In the genomic region with DNA sequence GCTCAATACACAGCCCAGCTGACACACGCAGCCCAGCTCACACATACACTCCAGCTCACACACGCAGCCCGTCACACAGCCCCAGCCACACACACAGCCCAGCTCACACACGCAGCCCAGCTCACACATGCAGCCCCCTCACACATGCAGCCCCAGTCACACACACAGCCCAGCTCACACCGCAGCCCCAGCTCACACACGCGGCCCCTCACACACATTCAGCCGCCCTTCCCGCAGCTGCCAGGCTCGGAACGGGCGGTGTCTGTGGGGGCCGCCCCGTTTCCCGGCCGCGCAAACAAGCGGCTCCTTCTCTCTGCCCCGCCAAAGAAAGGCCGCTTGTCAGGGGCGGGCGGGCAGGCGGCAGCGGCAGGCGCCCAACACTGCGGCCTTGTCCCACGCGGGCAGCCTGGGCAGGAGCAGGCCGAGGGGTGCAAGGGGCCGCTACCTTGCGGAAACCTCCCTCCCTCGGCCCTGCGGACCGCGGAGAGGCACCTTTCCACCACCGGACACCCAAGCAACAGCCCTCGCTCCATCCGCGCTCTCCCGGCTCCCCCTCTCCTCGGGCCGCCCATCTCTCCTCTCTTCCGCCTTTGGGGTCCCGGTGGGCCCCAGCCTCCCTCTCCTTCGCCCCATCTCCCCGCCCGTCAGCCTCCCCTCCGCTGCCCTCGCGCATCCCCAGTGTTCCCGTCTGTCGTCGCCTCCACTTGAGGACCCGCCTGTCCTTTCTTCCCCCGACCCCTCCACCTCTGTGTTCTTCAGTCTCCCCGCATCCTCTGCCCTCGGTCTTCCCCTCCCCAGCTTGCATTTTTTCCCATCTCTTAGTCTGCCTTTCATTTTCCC, we compare ENCODE assay signal across 8 cellular contexts. TPM values are rescaled to one million over a fixed set of nuclear protein-coding genes. Genes with fewer than 3 reads are reported as not detected.
DNase-seq lines count a peak whose midpoint lies in the region; ATAC-seq and TF ChIP-seq lines count a peak whose summit lies in the region.

No MANE protein-coding gene starts in this region.

- peak overlapping the region; percentile 66 for H3K9ac ChIP-seq in muscle layer of colon (ENCODE audit: low read length)

- POLR2A ChIA-PET in BJ (lab: Charles Lee) (interaction anchor here (2.2 kb wide), 1 partner anchor 9 kb away, joined by 20 read pairs; no protein-coding TSS in a partner anchor), activated B cell treated with CpG ODN at 0.5 μM for 24 hours (lab: Charles Lee) (interaction anchor here (0.6 to 1.9 kb wide), 5 partner anchors 10 to 1379 kb away, joined by 3 to 8 read pairs (median 3); a partner anchor contains a TSS)

- H3K27ac Mint-ChIP-seq in activated B cell treated with CpG ODN at 0.5 μM for 24 hours: peak overlapping the region; percentile 48

- TF ChIP-seq CTCF in BJ (IDR thresholded peaks at IDR 0.05; ENCODE audit: insufficient read depth, low read depth, low read length) (no peak), activated B cell treated with CpG ODN at 0.5 μM for 24 hours (IDR thresholded peaks at IDR 0.05) (no peak), thoracic aorta (IDR thresholded peaks at IDR 0.05) (no peak)

- H3K36me3 Mint-ChIP-seq in activated B cell treated with CpG ODN at 0.5 μM for 24 hours (ENCODE audit: low read depth): no peaks in the 10 kb centered on the region

- H3K36me3 ChIP-seq in BJ (ENCODE audit: control insufficient read depth, insufficient read depth, low read length) (peaks cover 14% of the 10 kb centered on the region), muscle layer of colon (ENCODE audit: insufficient read depth, low read length) (peaks cover 14% of the 10 kb centered on the region), thoracic aorta (peaks cover 10% of the 10 kb centered on the region)

- H3K9me3 Mint-ChIP-seq in activated B cell treated with CpG ODN at 0.5 μM for 24 hours: no peaks in the 10 kb centered on the region

- H3K4me1 ChIP-seq in muscle layer of colon (ENCODE audit: insufficient read depth, low read length) (peaks cover 29% of the 10 kb centered on the region), thoracic aorta (ENCODE audit: control insufficient read depth in 1 of 2, low read depth in 2 of 2) (peaks cover 23 to 59% of the 10 kb centered on the region in 2 donors)

- peaks cover 30% of the 10 kb centered on the region for H3K27me3 Mint-ChIP-seq in activated B cell treated with CpG ODN at 0.5 μM for 24 hours

- H3K4me1 Mint-ChIP-seq in activated B cell treated with CpG ODN at 0.5 μM for 24 hours: peaks cover 26% of the 10 kb centered on the region

- H3K27ac ChIP-seq in muscle layer of colon (ENCODE audit: low read depth, low read length) (peak overlapping the region; percentile 28), thoracic aorta (peak overlapping the region; percentile 58 to 98)

- intact Hi-C loops in activated B cell treated with CpG ODN at 0.5 μM for 24 hours (cut with micrococcal nuclease): loop anchor here (1.0 to 2.0 kb wide), 2 partner anchors 37 to 171 kb away; a partner anchor contains a TSS

- DNase-seq in BJ (ENCODE audit: low read depth) (no peak), activated B cell treated with CpG ODN at 0.5 μM for 24 hours (peak; percentile 39), dermis blood vessel endothelial cell (peak; percentile 51), thoracic aorta (ENCODE audit: low spot score) (no peak), mucosa of gallbladder (ENCODE audit: low spot score) (no peak)

- H3K9me3 ChIP-seq in muscle layer of colon (ENCODE audit: low read length) (no peaks in the 10 kb centered on the region), thoracic aorta (no peaks in the 10 kb centered on the region)

- peak overlapping the region; percentile 80 for H3K4me3 Mint-ChIP-seq in activated B cell treated with CpG ODN at 0.5 μM for 24 hours

- H3K27me3 ChIP-seq in BJ (ENCODE audit: control insufficient read depth, insufficient read depth, low read length): no peaks in the 10 kb centered on the region
- no peaks in the 10 kb centered on the region for H3K27me3 ChIP-seq in muscle layer of colon (ENCODE audit: control insufficient read depth in 1 of 2, insufficient read depth in 2 of 2, low read length in 2 of 2)
- no peaks in the 10 kb centered on the region for H3K27me3 ChIP-seq in thoracic aorta (replicated peaks; ENCODE audit: insufficient read depth)

- ATAC-seq in activated B cell treated with CpG ODN at 0.5 μM for 24 hours (ENCODE audit: low read depth) (peak; percentile 5), thoracic aorta (ENCODE audit: insufficient number of reproducible peaks, low FRiP score, low read depth) (no peak), GM18498 (IDR thresholded peaks at IDR 0.05; ENCODE audit: unreplicated experiment) (no peak), HG02642 (IDR thresholded peaks at IDR 0.05; ENCODE audit: poor library complexity, unreplicated experiment) (no peak)

- peak overlapping the region; percentile 68 for H3K4me3 ChIP-seq in BJ (ENCODE audit: low read depth, low read length)
- H3K4me3 ChIP-seq in muscle layer of colon (ENCODE audit: low read depth in 1 of 2, low read length in 2 of 2): peak overlapping the region; percentile 20 to 69
- peak overlapping the region; percentile 96 for H3K4me3 ChIP-seq in thoracic aorta

- CTCF ChIA-PET in BJ (lab: Yijun Ruan, JAX) (interaction anchor here (0.8 to 10.8 kb wide), 7 partner anchors 11 to 53 kb away, joined by 3 to 78 read pairs (median 6); no protein-coding TSS in a partner anchor), activated B cell treated with CpG ODN at 0.5 μM for 24 hours (lab: Charles Lee) (interaction anchor here (0.9 to 3.0 kb wide), 6 partner anchors 15 to 465 kb away, joined by 3 to 12 read pairs (median 3); a partner anchor contains a TSS)

RNA-seq across cellular contexts. Expression of a gene that starts 2.2 kb away (rescaled TPM):
- 51.1 and 74.7 TPM in 2 replicates for polyA plus RNA-seq in BJ (2011; rRNA removed)
- polyA minus RNA-seq in BJ (2011; rRNA and poly(A)+ RNA removed): 75.4 and 90.5 TPM in 2 replicates
- total RNA-seq in activated B cell treated with CpG ODN at 0.5 μM for 24 hours: 1.3 and 2.6 TPM in 2 replicates
- 38.8 and 47.8 TPM in 2 replicates for total RNA-seq in dermis blood vessel endothelial cell
- 100 to 1,000 TPM; 206 to 377 TPM for total RNA-seq in thoracic aorta
- 89.6 TPM for total RNA-seq in mucosa of gallbladder

RNA-seq across cellular contexts. Expression of a gene that starts 37.4 kb away (rescaled TPM):
- 206 and 286 TPM in 2 replicates for polyA plus RNA-seq in BJ (2011; rRNA removed)
- 106 and 126 TPM in 2 replicates for polyA minus RNA-seq in BJ (2011; rRNA and poly(A)+ RNA removed)
- total RNA-seq in activated B cell treated with CpG ODN at 0.5 μM for 24 hours (91.3 and 94.7 TPM in 2 replicates), dermis blood vessel endothelial cell (102 and 180 TPM in 2 replicates), thoracic aorta (100 to 1,000 TPM; 116 to 125 TPM), mucosa of gallbladder (134 TPM)

RNA-seq across cellular contexts. Expression of a gene that starts 43.9 kb away (rescaled TPM):
- polyA plus RNA-seq in BJ (2011; rRNA removed): 34.8 and 41.4 TPM in 2 replicates
- polyA minus RNA-seq in BJ (2011; rRNA and poly(A)+ RNA removed): 13.6 and 20.9 TPM in 2 replicates
- total RNA-seq in activated B cell treated with CpG ODN at 0.5 μM for 24 hours: 13.8 and 13.9 TPM in 2 replicates
- 18.7 and 23.3 TPM in 2 replicates for total RNA-seq in dermis blood vessel endothelial cell
- 10 to 100 TPM; 27.5 to 50.8 TPM for total RNA-seq in thoracic aorta
- total RNA-seq in mucosa of gallbladder: 20.4 TPM

Comparison
In these comparisons a context has a peak if more than half of its experiments do, and no peak if none do; other contexts are left out.
1. DNase-seq: peak in activated B cell treated with CpG ODN at 0.5 μM for 24 hours (single experiment) and dermis blood vessel endothelial cell (single experiment); none in BJ (single experiment), thoracic aorta (single experiment) and mucosa of gallbladder (single experiment).
2. H3K4me3 ChIP-seq: peak in every context shown above with its lines; median percentile 96 in thoracic aorta; 68 in BJ; 44 in muscle layer of colon.
3. RNA of a gene that starts 2.2 kb away (total RNA-seq): 206 to 377 TPM in thoracic aorta, 89.6 TPM in mucosa of gallbladder (single experiment) and 38.8 to 47.8 TPM in dermis blood vessel endothelial cell; 1.3 to 2.6 TPM in activated B cell treated with CpG ODN at 0.5 μM for 24 hours; every median in the first group is over 10 times any median in the second.